37 cellular contexts compared by ENCODE assay signal in genomic region chr21:26683996-26684395, GRCh38.
"Had no signal": no experiment of that assay in that cellular context is flagged by ENCODE, and none has a peak within 500 bp of the region (broad histone marks: within the 10 kb centered on the region; RNA-seq: fewer than 3 reads in every experiment).

No MANE protein-coding gene starts in this region.

- DNase-seq: activated B cell treated with CpG ODN at 0.5 μM for 24 hours; activated CD4-positive, alpha-beta memory T cell treated with anti-CD3 and anti-CD28 coated beads for 36 hours; activated CD4-positive, alpha-beta T cell treated with anti-CD3 and anti-CD28 coated beads for 4 hours; activated CD4-positive, alpha-beta T cell treated with anti-CD3 and anti-CD28 coated beads, Interleukin-2, amount 10 ng/mL, durations not matched to agents 24 days and 14 days; activated CD4-positive, alpha-beta T cell treated with anti-CD3 and anti-CD28 coated beads, Interleukin-2, amount 50 U/mL, for 1 hour; activated CD4-positive, alpha-beta T cell treated with anti-CD3 and anti-CD28 coated beads, Interleukin-2, amount 50 U/mL, for 4 hours; activated CD4-positive, CD25-positive, alpha-beta regulatory T cell treated with anti-CD3 and anti-CD28 coated beads, Interleukin-2, amount 50 U/mL, for 72 hours; activated CD8-positive, alpha-beta memory T cell treated with anti-CD3 and anti-CD28 coated beads, Interleukin-2, amount 50 U/mL, for 4 hours; activated CD8-positive, alpha-beta T cell treated with anti-CD3 and anti-CD28 coated beads for 36 hours; activated effector memory CD4-positive, alpha-beta T cell treated with Interleukin-2 at 50 U/mL for 16 hours; activated gamma-delta T cell; activated naive CD4-positive, alpha-beta T cell treated with anti-CD3 and anti-CD28 coated beads, Interleukin-2, amount 10 ng/mL, durations not matched to agents 7 days and 5 days; activated naive CD4-positive, alpha-beta T cell treated with Interleukin-2 at 50 U/mL for 16 hours; activated naive CD8-positive, alpha-beta T cell treated with anti-CD3 and anti-CD28 coated beads, Interleukin-2, amount 10 ng/mL, durations not matched to agents 7 days and 5 days; activated naive CD8-positive, alpha-beta T cell treated with anti-CD3 and anti-CD28 coated beads, Interleukin-2, amount 50 U/mL, for 24 hours; activated T-cell treated with anti-CD3 and anti-CD28 coated beads for 4 hours; activated T-cell treated with anti-CD3 and anti-CD28 coated beads, Interleukin-2, amount 50 U/mL, for 1 hour; activated T-cell treated with anti-CD3 and anti-CD28 coated beads, Interleukin-2, amount 50 U/mL, for 4 hours; activated T-cell treated with anti-CD3 and anti-CD28 coated beads, Interleukin-2, amount 50 U/mL, for 72 hours; amygdala; anterior cingulate cortex; caudate nucleus; cerebellar nuclear complex; colonic mucosa; T-helper 2 cell; T-helper 9 cell had no signal

- H3K27me3 Mint-ChIP-seq: activated B cell treated with CpG ODN at 0.5 μM for 24 hours; activated CD4-positive, alpha-beta memory T cell treated with anti-CD3 and anti-CD28 coated beads for 36 hours; activated CD4-positive, alpha-beta T cell treated with anti-CD3 and anti-CD28 coated beads, Interleukin-2, amount 10 ng/mL, durations not matched to agents 24 days and 14 days; activated naive CD4-positive, alpha-beta T cell treated with anti-CD3 and anti-CD28 coated beads, Interleukin-2, amount 10 ng/mL, durations not matched to agents 7 days and 5 days; activated naive CD8-positive, alpha-beta T cell; brain; central memory CD8-positive, alpha-beta T cell had no signal

- H3K4me1 Mint-ChIP-seq: activated B cell treated with CpG ODN at 0.5 μM for 24 hours; activated T-helper 17 cell treated with anti-CD3 and anti-CD28 coated beads, Interleukin-2, amount 50 U/mL, for 72 hours; brain; central memory CD8-positive, alpha-beta T cell had no signal

- H3K27ac Mint-ChIP-seq: activated B cell treated with CpG ODN at 0.5 μM for 24 hours; activated CD4-positive, alpha-beta memory T cell treated with anti-CD3 and anti-CD28 coated beads for 36 hours; activated CD4-positive, alpha-beta T cell treated with anti-CD3 and anti-CD28 coated beads, Interleukin-2, amount 10 ng/mL, durations not matched to agents 24 days and 14 days; activated CD8-positive, alpha-beta T cell treated with anti-CD3 and anti-CD28 coated beads for 36 hours; activated naive CD4-positive, alpha-beta T cell treated with anti-CD3 and anti-CD28 coated beads, Interleukin-2, amount 10 ng/mL, durations not matched to agents 7 days and 5 days; activated naive CD4-positive, alpha-beta T cell treated with anti-CD3 and anti-CD28 coated beads, Interleukin-2, amount 50 U/mL, for 24 hours; activated naive CD8-positive, alpha-beta T cell; activated naive CD8-positive, alpha-beta T cell treated with anti-CD3 and anti-CD28 coated beads, Interleukin-2, amount 10 ng/mL, durations not matched to agents 7 days and 5 days; activated naive CD8-positive, alpha-beta T cell treated with anti-CD3 and anti-CD28 coated beads, Interleukin-2, amount 50 U/mL, for 24 hours; activated T-cell treated with anti-CD3 and anti-CD28 coated beads, Interleukin-2, amount 50 U/mL, for 72 hours; activated T-helper 1 cell treated with anti-CD3 and anti-CD28 coated beads, Interleukin-12 subunit alpha, Interleukin-12 subunit beta, Interleukin-2, Interleukin-4 antibody, amounts not matched to agents 30 ng/mL and 10 ng/mL and 1 ng/mL, durations not matched to agents 14 hours and 24 hours and 36 hours; activated T-helper 17 cell treated with anti-CD3 and anti-CD28 coated beads, Interleukin-2, amount 50 U/mL, for 72 hours; brain; T-helper 1 cell treated with Interleukin-12 subunit alpha and Interleukin-12 subunit beta and Interleukin-4 antibody, amounts not matched to agents 30 μg/mL and 1 μg/mL, for 36 hours; T-helper 2 cell treated with Interferon-gamma antibody and Interleukin-4, amounts not matched to agents 5 μg/mL and 100 μg/mL, for 36 hours had no signal

- H3K27ac ChIP-seq: ascending aorta, cardiac muscle cell, colonic mucosa, VCaP had no signal

- H3K4me3 ChIP-seq: ascending aorta, cardiac muscle cell, colonic mucosa had no signal

- ATAC-seq: activated CD8-positive, alpha-beta T cell treated with anti-CD3 and anti-CD28 coated beads for 36 hours; activated naive CD8-positive, alpha-beta T cell treated with anti-CD3 and anti-CD28 coated beads, Interleukin-2, amount 50 U/mL, for 24 hours; activated T-cell treated with anti-CD3 and anti-CD28 coated beads, Interleukin-2, amount 50 U/mL, for 4 hours; activated T-cell treated with anti-CD3 and anti-CD28 coated beads, Interleukin-2, amount 50 U/mL, for 72 hours; activated T-helper 17 cell treated with anti-CD3 and anti-CD28 coated beads, Interleukin-2, amount 50 U/mL, for 72 hours had no signal

- H3K9me3 Mint-ChIP-seq: activated T-cell treated with anti-CD3 and anti-CD28 coated beads, Interleukin-2, amount 50 U/mL, for 4 hours; activated T-helper 17 cell treated with anti-CD3 and anti-CD28 coated beads, Interleukin-2, amount 50 U/mL, for 72 hours; brain; central memory CD8-positive, alpha-beta T cell had no signal

- H3K36me3 ChIP-seq: ascending aorta, cardiac muscle cell, colonic mucosa had no signal

- H3K36me3 Mint-ChIP-seq: activated CD4-positive, alpha-beta memory T cell treated with anti-CD3 and anti-CD28 coated beads for 36 hours; activated naive CD4-positive, alpha-beta T cell treated with anti-CD3 and anti-CD28 coated beads, Interleukin-2, amount 10 ng/mL, durations not matched to agents 7 days and 5 days; activated naive CD4-positive, alpha-beta T cell treated with anti-CD3 and anti-CD28 coated beads, Interleukin-2, amount 50 U/mL, for 24 hours; activated naive CD8-positive, alpha-beta T cell; activated naive CD8-positive, alpha-beta T cell treated with anti-CD3 and anti-CD28 coated beads, Interleukin-2, amount 10 ng/mL, durations not matched to agents 7 days and 5 days; brain had no signal

- H3K27me3 ChIP-seq: ascending aorta, cardiac muscle cell, colonic mucosa had no signal

- H3K4me1 ChIP-seq: ascending aorta, colonic mucosa had no signal

- H3K9me3 ChIP-seq: ascending aorta, colonic mucosa had no signal

- H3K4me3 Mint-ChIP-seq: activated B cell treated with CpG ODN at 0.5 μM for 24 hours; activated CD4-positive, alpha-beta memory T cell treated with anti-CD3 and anti-CD28 coated beads for 36 hours; activated CD4-positive, alpha-beta T cell treated with anti-CD3 and anti-CD28 coated beads, Interleukin-2, amount 10 ng/mL, durations not matched to agents 24 days and 14 days; activated CD8-positive, alpha-beta T cell treated with anti-CD3 and anti-CD28 coated beads for 36 hours; activated naive CD4-positive, alpha-beta T cell treated with anti-CD3 and anti-CD28 coated beads, Interleukin-2, amount 10 ng/mL, durations not matched to agents 7 days and 5 days; activated naive CD4-positive, alpha-beta T cell treated with anti-CD3 and anti-CD28 coated beads, Interleukin-2, amount 50 U/mL, for 24 hours; activated naive CD8-positive, alpha-beta T cell; activated naive CD8-positive, alpha-beta T cell treated with anti-CD3 and anti-CD28 coated beads, Interleukin-2, amount 10 ng/mL, durations not matched to agents 7 days and 5 days; activated naive CD8-positive, alpha-beta T cell treated with anti-CD3 and anti-CD28 coated beads, Interleukin-2, amount 50 U/mL, for 24 hours; activated T-cell treated with anti-CD3 and anti-CD28 coated beads, Interleukin-2, amount 50 U/mL, for 4 hours; activated T-cell treated with anti-CD3 and anti-CD28 coated beads, Interleukin-2, amount 50 U/mL, for 72 hours; activated T-helper 1 cell treated with anti-CD3 and anti-CD28 coated beads, Interleukin-12 subunit alpha, Interleukin-12 subunit beta, Interleukin-2, Interleukin-4 antibody, amounts not matched to agents 30 ng/mL and 10 ng/mL and 1 ng/mL, durations not matched to agents 14 hours and 24 hours and 36 hours; activated T-helper 17 cell treated with anti-CD3 and anti-CD28 coated beads, Interleukin-2, amount 50 U/mL, for 72 hours; brain; central memory CD8-positive, alpha-beta T cell; T-helper 1 cell treated with Interleukin-12 subunit alpha and Interleukin-12 subunit beta and Interleukin-4 antibody, amounts not matched to agents 30 μg/mL and 1 μg/mL, for 36 hours; T-helper 2 cell treated with Interferon-gamma antibody and Interleukin-4, amounts not matched to agents 5 μg/mL and 100 μg/mL, for 36 hours had no signal
